ENCODE assay signal across 29 cellular contexts in genomic region chr9:99903393-99903792, GRCh38.
"Had no signal": no experiment of that assay in that cellular context is flagged by ENCODE, and none has a peak within 500 bp of the region (broad histone marks: within the 10 kb centered on the region; RNA-seq: fewer than 3 reads in every experiment).

No MANE protein-coding gene starts in this region.

- H3K9me3 ChIP-seq: stomach, suprapubic skin, testis, thoracic aorta, thyroid gland, tibial artery, tibial nerve, transverse colon, upper lobe of left lung, upper lobe of right lung, uterus, vagina had no signal

- H3K4me3 Mint-ChIP-seq: stimulated activated effector memory CD8-positive, alpha-beta T cell treated with anti-CD3 and anti-CD28 coated beads, Interleukin-12 subunit alpha, Interleukin-12 subunit beta, amount 100 ng/mL, for 72 hours; stimulated activated memory B cell treated with anti-CD40 and anti-IgM and Interleukin-4, amounts not matched to agents 10 μg/mL and 1 μg/mL and 100 μg/mL, for 72 hours; stimulated activated naive B cell treated with anti-CD40 and anti-IgM and Interleukin-4, amounts not matched to agents 10 μg/mL and 1 μg/mL and 100 μg/mL, for 72 hours; stimulated activated naive CD8-positive, alpha-beta T cell treated with anti-CD3 and anti-CD28 coated beads, Interleukin-15, amount 100 ng/mL, for 72 hours; stimulated activated naive CD8-positive, alpha-beta T cell treated with anti-CD3 and anti-CD28 coated beads, Interleukin-15, Interleukin-2, amounts not matched to agents 100 ng/mL and 50 ng/mL, for 24 hours; type B pancreatic cell had no signal

- H3K27ac ChIP-seq: stomach, suprapubic skin, testis, thoracic aorta, thyroid gland, tibial artery, tibial nerve, transverse colon, upper lobe of left lung, upper lobe of right lung, uterus, vagina had no signal

- FAIRE-seq: urothelium cell line had no signal

- H3K36me3 ChIP-seq: stomach, suprapubic skin, thoracic aorta, thyroid gland, tibial artery, tibial nerve, transverse colon, upper lobe of left lung, upper lobe of right lung, uterus, vagina had no signal

- DNase-seq: stimulated activated CD4-positive, alpha-beta T cell treated with anti-CD3 and anti-CD28 coated beads, Interleukin-2, amount 100 ng/mL, for 48 hours; stimulated activated CD4-positive, alpha-beta T cell treated with anti-CD3 and anti-CD28 coated beads, Interleukin-4, amount 100 ng/mL, for 1 hour; stimulated activated CD4-positive, alpha-beta T cell treated with anti-CD3 and anti-CD28 coated beads, Interleukin-4, amount 100 ng/mL, for 24 hours; stimulated activated CD4-positive, alpha-beta T cell treated with anti-CD3 and anti-CD28 coated beads, Interleukin-4, amount 100 ng/mL, for 4 hours; stimulated activated CD8-positive, alpha-beta memory T cell treated with anti-CD3 and anti-CD28 coated beads, Interleukin-4, amount 100 ng/mL, for 48 hours; stimulated activated naive B cell treated with anti-CD40 and anti-IgM and Interleukin-4, amounts not matched to agents 10 μg/mL and 1 μg/mL and 100 μg/mL, for 72 hours; stimulated activated naive CD4-positive, alpha-beta T cell; stimulated activated naive CD4-positive, alpha-beta T cell treated with Interleukin-2 at 50 U/mL for 16 hours; stimulated activated naive CD8-positive, alpha-beta T cell treated with anti-CD3 and anti-CD28 coated beads, Interleukin-15, amount 100 ng/mL, for 72 hours; stimulated activated naive CD8-positive, alpha-beta T cell treated with anti-CD3 and anti-CD28 coated beads, Interleukin-15, Interleukin-2, amounts not matched to agents 100 U/mL and 50 U/mL, for 24 hours; stomach; substantia nigra; testis; thyroid gland; tibial artery; transverse colon; trophoblast cell; upper lobe of left lung; upper lobe of right lung; uterus had no signal

- H3K36me3 Mint-ChIP-seq: stimulated activated memory B cell treated with anti-CD40 and anti-IgM and Interleukin-4, amounts not matched to agents 10 μg/mL and 1 μg/mL and 100 μg/mL, for 72 hours; type B pancreatic cell had no signal

- H3K4me1 ChIP-seq: uterus had no signal

- H3K27me3 ChIP-seq: stomach, suprapubic skin, testis, thyroid gland, tibial artery, tibial nerve, transverse colon, upper lobe of left lung, upper lobe of right lung, uterus, vagina had no signal

- ATAC-seq: stimulated activated effector memory CD8-positive, alpha-beta T cell treated with anti-CD3 and anti-CD28 coated beads, Interleukin-12 subunit alpha, Interleukin-12 subunit beta, amount 100 ng/mL, for 72 hours; stimulated activated memory B cell treated with anti-CD40 and anti-IgM and Interleukin-4, amounts not matched to agents 10 μg/mL and 1 μg/mL and 100 μg/mL, for 72 hours; stimulated activated naive B cell treated with anti-CD40 and anti-IgM and Interleukin-4, amounts not matched to agents 10 μg/mL and 1 μg/mL and 100 μg/mL, for 72 hours; stimulated activated naive CD8-positive, alpha-beta T cell treated with anti-CD3 and anti-CD28 coated beads, Interleukin-15, amount 100 ng/mL, for 72 hours; stimulated activated naive CD8-positive, alpha-beta T cell treated with anti-CD3 and anti-CD28 coated beads, Interleukin-15, Interleukin-2, amounts not matched to agents 100 U/mL and 50 U/mL, for 24 hours; upper lobe of right lung had no signal

- H3K27ac Mint-ChIP-seq: stimulated activated effector memory CD8-positive, alpha-beta T cell treated with anti-CD3 and anti-CD28 coated beads, Interleukin-12 subunit alpha, Interleukin-12 subunit beta, amount 100 ng/mL, for 72 hours; stimulated activated memory B cell treated with anti-CD40 and anti-IgM and Interleukin-4, amounts not matched to agents 10 μg/mL and 1 μg/mL and 100 μg/mL, for 72 hours; stimulated activated naive B cell treated with anti-CD40 and anti-IgM and Interleukin-4, amounts not matched to agents 10 μg/mL and 1 μg/mL and 100 μg/mL, for 72 hours; stimulated activated naive CD8-positive, alpha-beta T cell treated with anti-CD3 and anti-CD28 coated beads, Interleukin-15, amount 100 ng/mL, for 72 hours; stimulated activated naive CD8-positive, alpha-beta T cell treated with anti-CD3 and anti-CD28 coated beads, Interleukin-15, Interleukin-2, amounts not matched to agents 100 ng/mL and 50 ng/mL, for 24 hours; type B pancreatic cell had no signal

- H3K27me3 Mint-ChIP-seq: stimulated activated memory B cell treated with anti-CD40 and anti-IgM and Interleukin-4, amounts not matched to agents 10 μg/mL and 1 μg/mL and 100 μg/mL, for 72 hours had no signal

- H3K4me3 ChIP-seq: stomach, suprapubic skin, testis, thoracic aorta, thyroid gland, tibial artery, tibial nerve, transverse colon, upper lobe of left lung, upper lobe of right lung, uterus, vagina had no signal
